Comparison of ENCODE assay signal across 16 cellular contexts in the genomic region with DNA sequence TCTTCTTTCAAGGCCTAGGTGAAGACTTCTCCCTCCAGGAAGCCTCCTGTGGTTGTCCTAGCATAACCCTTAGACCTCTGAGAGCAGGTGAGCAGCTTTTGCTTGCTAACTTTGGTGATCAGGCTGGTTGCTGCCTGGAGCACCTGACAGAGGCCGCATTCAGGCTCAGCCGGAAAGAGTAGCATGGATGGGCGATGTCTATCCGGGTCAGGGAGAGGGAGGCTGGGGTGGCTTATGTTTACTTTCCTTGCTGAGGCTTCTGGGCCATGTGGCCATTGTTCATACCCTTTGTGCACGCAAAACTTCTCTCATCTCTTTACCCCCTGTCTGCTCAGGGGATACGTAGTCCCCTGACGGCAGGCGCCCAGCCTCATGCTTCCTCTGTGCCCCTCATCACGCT. TPM values are rescaled to one million over a fixed set of nuclear protein-coding genes. Genes with fewer than 3 reads are reported as not detected.
A peak's percentile ranks its signal among the peaks of the same experiment; 100 is the strongest.
DNase-seq lines count a peak whose midpoint lies in the region; ATAC-seq, FAIRE-seq and TF ChIP-seq lines count a peak whose summit lies in the region.
"Had no signal": no experiment of that assay in that cellular context is flagged by ENCODE, and none has a peak within 500 bp of the region (broad histone marks: within the 10 kb centered on the region; RNA-seq: fewer than 3 reads in every experiment).

No MANE protein-coding gene starts in this region.

- H3K36me3 Mint-ChIP-seq in chondrocyte (ENCODE audit: low read depth) = no peaks in the 10 kb centered on the region
- H3K36me3 Mint-ChIP-seq: CD4-positive, CD25-positive, alpha-beta regulatory T cell had no signal

- H3K4me3 Mint-ChIP-seq in chondrocyte (ENCODE audit: unreplicated experiment) = no peak overlapping the region
- H3K4me3 Mint-ChIP-seq: CD4-positive, CD25-positive, alpha-beta regulatory T cell had no signal

- no peaks in the 10 kb centered on the region for H3K9me3 ChIP-seq in heart right ventricle
- H3K9me3 ChIP-seq in lower lobe of right lung = no peaks in the 10 kb centered on the region
- no peaks in the 10 kb centered on the region for H3K9me3 ChIP-seq in spleen
- no peaks in the 10 kb centered on the region for H3K9me3 ChIP-seq in vagina
- H3K9me3 ChIP-seq: HAP-1 had no signal

- no peak for ATAC-seq in Right ventricle myocardium superior (ENCODE audit: poor library complexity)
- no peak for ATAC-seq in heart right ventricle
- ATAC-seq in lower lobe of right lung = no peak

- peak; percentile 20 for DNase-seq in Right ventricle myocardium superior
- DNase-seq in heart right ventricle = no peak
- peak; percentile 33 for DNase-seq in chondrocyte (ENCODE audit: low spot score)
- DNase-seq in lower lobe of right lung = peak; percentile 20
- DNase-seq in spleen = peak; percentile 59
- no peak for DNase-seq in vagina (ENCODE audit: extremely low spot score in 2 of 2)
- DNase-seq in urothelium cell line (ENCODE audit: low spot score) = no peak
- DNase-seq: ACHN; CD4-positive, CD25-positive, alpha-beta regulatory T cell; DND-41; GDM1; GOT3 had no signal

- no peaks in the 10 kb centered on the region for H3K9me3 Mint-ChIP-seq in chondrocyte (ENCODE audit: low read depth)

- TF ChIP-seq POLR2A in spleen (IDR thresholded peaks at IDR 0.05) (no peak), vagina (IDR thresholded peaks at IDR 0.05) (no peak)

- no peaks in the 10 kb centered on the region for H3K36me3 ChIP-seq in heart right ventricle
- H3K36me3 ChIP-seq in lower lobe of right lung = no peaks in the 10 kb centered on the region
- H3K36me3 ChIP-seq in spleen = no peaks in the 10 kb centered on the region
- H3K36me3 ChIP-seq in vagina = no peaks in the 10 kb centered on the region
- H3K36me3 ChIP-seq: BLaER1 treated with 17β-estradiol and CSF1 and Interleukin-3, amounts not matched to agents 10 nM and 100 nM; HAP-1 had no signal

- H3K4me1 Mint-ChIP-seq in chondrocyte (ENCODE audit: low read depth) = peaks cover 5% of the 10 kb centered on the region
- H3K4me1 Mint-ChIP-seq: CD4-positive, CD25-positive, alpha-beta regulatory T cell had no signal

- no peak for FAIRE-seq in urothelium cell line (lab: Jason Lieb, UNC)
- FAIRE-seq: GM12892, GM19239 had no signal

- intact Hi-C loops in Right ventricle myocardium superior (cut with DNase I) (no loop called here), heart right ventricle (cut with DNase I) (loop anchor here in 1 of 10 donors (5.0 kb wide), 1 partner anchor 361 kb away; no protein-coding TSS in a partner anchor), lower lobe of right lung (cut with DNase I) (no loop called here), spleen (cut with DNase I; ENCODE audit: low total_unique reads) (no loop called here), vagina (cut with DNase I) (no loop called here)

- TF ChIP-seq CTCF in heart right ventricle (IDR thresholded peaks at IDR 0.05) (no peak), chondrocyte (IDR thresholded peaks at IDR 0.05) (no peak), lower lobe of right lung (IDR thresholded peaks at IDR 0.05) (no peak), spleen (IDR thresholded peaks at IDR 0.05 in 8 of 11, conservative IDR thresholded peaks at IDR 0.05 in 3 of 11) (no peak), vagina (IDR thresholded peaks at IDR 0.05) (no peak)

- H3K27me3 ChIP-seq in heart right ventricle (peaks cover 0 to 28% (median 9%) of the 10 kb centered on the region in 7 donors), lower lobe of right lung (ENCODE audit: low read depth) (peaks cover 3% of the 10 kb centered on the region), spleen (replicated peaks in 1 of 7) (peaks cover 0 to 36% (median 0%) of the 10 kb centered on the region in 7 donors), vagina (no peaks in the 10 kb centered on the region)

- H3K27ac ChIP-seq in heart right ventricle = no peak overlapping the region
- no peak overlapping the region for H3K27ac ChIP-seq in lower lobe of right lung
- H3K27ac ChIP-seq in spleen = no peak overlapping the region
- H3K27ac ChIP-seq in vagina = no peak overlapping the region
- H3K27ac ChIP-seq: BLaER1 treated with 17β-estradiol and CSF1 and Interleukin-3, amounts not matched to agents 10 nM and 100 nM had no signal

- 93 to 94% methylated on average over 9 of the region's 9 CpGs for WGBS in heart right ventricle, 2 donors
- 83 to 95% (median 94%) methylated on average over 9 of the region's 9 CpGs for WGBS in spleen, 5 donors

- H3K4me3 ChIP-seq in heart right ventricle = no peak overlapping the region
- no peak overlapping the region for H3K4me3 ChIP-seq in lower lobe of right lung
- H3K4me3 ChIP-seq in spleen = no peak overlapping the region
- no peak overlapping the region for H3K4me3 ChIP-seq in vagina
- H3K4me3 ChIP-seq: BLaER1 treated with 17β-estradiol and CSF1 and Interleukin-3, amounts not matched to agents 10 nM and 100 nM; HAP-1 had no signal

- H3K27me3 Mint-ChIP-seq in chondrocyte (ENCODE audit: low read depth) = peaks cover 41% of the 10 kb centered on the region

- no peak overlapping the region for H3K27ac Mint-ChIP-seq in chondrocyte (ENCODE audit: unreplicated experiment)
- H3K27ac Mint-ChIP-seq: CD4-positive, CD25-positive, alpha-beta regulatory T cell had no signal

- H3K4me1 ChIP-seq in heart right ventricle (no peaks in the 10 kb centered on the region), lower lobe of right lung (no peaks in the 10 kb centered on the region), spleen (no peaks in the 10 kb centered on the region), vagina (no peaks in the 10 kb centered on the region)
- H3K4me1 ChIP-seq: HAP-1 had no signal

RNA-seq across cellular contexts. Expression of gene PCBD1, which starts 27.4 kb away (rescaled TPM):
- total RNA-seq in Right ventricle myocardium superior (142 TPM), heart right ventricle (100 to 1,000 TPM; 122 to 179 (median 144) TPM), chondrocyte (38.4 to 55.0 TPM (median 49.3 TPM) in 3 replicates), lower lobe of right lung (118 TPM), spleen (10 to 100 TPM; 24.5 to 36.1 (median 29.8) TPM), vagina (36.8 TPM)
- polyA plus RNA-seq in heart right ventricle (100 to 1,000 TPM; 116 to 118 TPM), spleen (10 to 100 TPM; 25.0 to 45.6 (median 45.2) TPM)

Comparison
In these comparisons a context has a peak if more than half of its experiments do, and no peak if none do; other contexts are left out.
1. DNase-seq: peak in Right ventricle myocardium superior (single experiment), chondrocyte (single experiment), lower lobe of right lung (single experiment) and spleen (single experiment); none in heart right ventricle (0 of 2), vagina (0 of 2) and urothelium cell line (single experiment).